ENCODE assay signal across 1 cellular context in the genomic region with DNA sequence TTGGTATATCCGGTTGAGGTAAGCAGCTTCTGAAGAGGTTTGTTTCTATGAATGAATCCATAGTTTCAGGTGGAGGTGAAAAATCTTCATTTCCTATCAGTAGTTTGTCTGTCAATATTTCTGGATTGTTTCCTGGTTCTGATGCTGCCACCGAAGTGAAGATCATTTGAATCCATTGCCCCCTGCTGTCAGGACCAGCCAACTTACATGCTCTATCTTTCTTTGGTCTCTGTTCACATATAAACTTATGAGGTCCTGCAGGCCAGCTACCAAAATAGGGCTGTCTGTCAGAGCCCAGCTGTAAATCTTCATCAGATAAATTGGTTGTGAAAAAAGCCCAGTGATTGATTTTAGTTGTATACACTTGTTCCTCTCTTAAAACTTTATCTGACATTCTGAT.
TF ChIP-seq lines count a peak whose summit lies in the region.

No MANE protein-coding gene starts in this region.

TF ChIP-seq in K562, 482 proteins besides CTCF, POLR2A, EP300 and RAD21 (continued from another document):
- TF ChIP-seq, protein P1, sequence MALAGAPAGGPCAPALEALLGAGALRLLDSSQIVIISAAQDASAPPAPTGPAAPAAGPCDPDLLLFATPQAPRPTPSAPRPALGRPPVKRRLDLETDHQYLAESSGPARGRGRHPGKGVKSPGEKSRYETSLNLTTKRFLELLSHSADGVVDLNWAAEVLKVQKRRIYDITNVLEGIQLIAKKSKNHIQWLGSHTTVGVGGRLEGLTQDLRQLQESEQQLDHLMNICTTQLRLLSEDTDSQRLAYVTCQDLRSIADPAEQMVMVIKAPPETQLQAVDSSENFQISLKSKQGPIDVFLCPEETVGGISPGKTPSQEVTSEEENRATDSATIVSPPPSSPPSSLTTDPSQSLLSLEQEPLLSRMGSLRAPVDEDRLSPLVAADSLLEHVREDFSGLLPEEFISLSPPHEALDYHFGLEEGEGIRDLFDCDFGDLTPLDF (CRISPR knock-in tag; IDR thresholded peaks at IDR 0.05), result no peak
TF ChIP-seq in K562: peak in this region for 0.
